ENCODE assay signal across 24 cellular contexts in genomic region chr9:135669616-135670285, GRCh38. TPM values are rescaled to one million over a fixed set of nuclear protein-coding genes. Genes with fewer than 3 reads are reported as not detected.
DNase-seq lines count a peak whose midpoint lies in the region; ATAC-seq, FAIRE-seq and TF ChIP-seq lines count a peak whose summit lies in the region.
"Had no signal": no experiment of that assay in that cellular context is flagged by ENCODE, and none has a peak within 500 bp of the region (broad histone marks: within the 10 kb centered on the region; RNA-seq: fewer than 3 reads in every experiment).

No MANE protein-coding gene starts in this region.

- POLR2A ChIA-PET in HepG2 (lab: Yijun Ruan, JAX): no interaction called here

- H3K27me3 ChIP-seq in right lobe of liver (no peaks in the 10 kb centered on the region), HepG2 (ENCODE audit: control insufficient read depth in 1 of 2, insufficient read depth in 2 of 2, low read length in 2 of 2) (peaks cover 6 to 39% of the 10 kb centered on the region in 2 experiments; a peak in 4 of 5 replicates), RWPE2 (ENCODE audit: insufficient read depth, poor library complexity, severe bottlenecking) (peaks cover 5% of the 10 kb centered on the region)
- H3K27me3 ChIP-seq: BLaER1 had no signal

- TF ChIP-seq CTCF in right lobe of liver (IDR thresholded peaks at IDR 0.05): no peak
- no peak for TF ChIP-seq CTCF in HepG2 (CRISPR knock-in tag; IDR thresholded peaks at IDR 0.05)
- TF ChIP-seq CTCF in RWPE2 (IDR thresholded peaks at IDR 0.05; ENCODE audit: poor library complexity, severe bottlenecking): no peak

- H3K79me2 ChIP-seq in HepG2 (ENCODE audit: insufficient read depth, low read length): no peaks in the 10 kb centered on the region

- in situ Hi-C loops in HepG2 (cut with HindIII; ENCODE audit: extremely low pct_ligation_motif_present, low pct_unique_long_range_greater_than_20kb): no loop called here

- CTCF ChIA-PET in HepG2 (lab: Yijun Ruan, JAX; ENCODE audit: low intra/inter-chr PET ratio, low total read pairs): no interaction called here

- no peak for TF ChIP-seq RAD21 in HepG2 (CRISPR knock-in tag; IDR thresholded peaks at IDR 0.05)

- H3K9ac ChIP-seq in HepG2 (ENCODE audit: insufficient read depth, low read depth, low read length): no peak overlapping the region
- H3K9ac ChIP-seq: BLaER1 had no signal

- DNase-seq in right lobe of liver (peak in 2 of 3 donors; percentile 34 to 39), HepG2 (ENCODE audit: low spot score) (no peak), RWPE2 (ENCODE audit: low spot score) (peak; percentile 34), posterior vena cava (ENCODE audit: low spot score) (peak; percentile 66), HT-29 (ENCODE audit: low spot score) (no peak), D341Med (ENCODE audit: low spot score) (no peak)
- DNase-seq: CD4-positive, alpha-beta memory T cell; DND-41; MG63; NCI-H1417; NCI-H1694 treated with DMSO at 0.1 percent for 48 hours; NCI-H2081 treated with DMSO at 0.1 percent for 48 hours; NCI-H2171 treated with DMSO at 0.1 percent for 48 hours; NCI-H524 treated with DMSO at 0.1 percent for 48 hours; NCI-H82; SJCRH30 had no signal

- H3K4me1 ChIP-seq in right lobe of liver: no peaks in the 10 kb centered on the region
- H3K4me1 ChIP-seq in HepG2 (ENCODE audit: insufficient read depth, low read length): no peaks in the 10 kb centered on the region
- no peaks in the 10 kb centered on the region for H3K4me1 ChIP-seq in RWPE2 (ENCODE audit: insufficient read depth, poor library complexity, severe bottlenecking)
- H3K4me1 ChIP-seq: Caco-2, SJCRH30 had no signal

- FAIRE-seq in HepG2 (lab: Jason Lieb, UNC): no peak
- FAIRE-seq: GM12878, K562 had no signal

- 0 out of 2 replicates have a peak, but pooled peaks cover 2% of the 10 kb centered on the region for H4K20me1 ChIP-seq in HepG2 (ENCODE audit: insufficient read depth, low read length)
- H4K20me1 ChIP-seq: BLaER1 had no signal

- H3K9me3 ChIP-seq in right lobe of liver: no peaks in the 10 kb centered on the region
- no peaks in the 10 kb centered on the region for H3K9me3 ChIP-seq in HepG2 (ENCODE audit: low read length)
- H3K9me3 ChIP-seq in RWPE2 (ENCODE audit: severe bottlenecking): no peaks in the 10 kb centered on the region
- H3K9me3 ChIP-seq: Caco-2, MG63, SJCRH30 had no signal

- H3K4me2 ChIP-seq in HepG2 (ENCODE audit: low read depth, low read length): no peak overlapping the region
- H3K4me2 ChIP-seq: BLaER1 had no signal

- no CpG with 5 or more reads among the region's 9 CpGs for WGBS in right lobe of liver (ENCODE audit: insufficient coverage, low coverage, low lambda C conversion rate, missing lambda C conversion rate)
- no CpG with 5 or more reads among the region's 9 CpGs for WGBS in HepG2 (ENCODE audit: low lambda C conversion rate)

- ATAC-seq in right lobe of liver: no peak
- no peak for ATAC-seq in HepG2
- ATAC-seq in RWPE2 (ENCODE audit: low read depth): no peak
- ATAC-seq in HG02840 (IDR thresholded peaks at IDR 0.05; ENCODE audit: low FRiP score, unreplicated experiment): no peak
- ATAC-seq: GM12878, K562, Panc1 had no signal

- intact Hi-C loops in right lobe of liver (cut with DNase I) (no loop called here), HepG2 (cut with micrococcal nuclease; ENCODE audit: unreplicated experiment) (no loop called here), posterior vena cava (cut with DNase I) (no loop called here)

- no peak overlapping the region for H3K4me3 ChIP-seq in right lobe of liver
- no peak overlapping the region for H3K4me3 ChIP-seq in HepG2 (replicated peaks in 1 of 3; ENCODE audit: insufficient read depth in 1 of 3, low read depth in 2 of 3, low read length in 3 of 3)
- no peak overlapping the region for H3K4me3 ChIP-seq in RWPE2 (ENCODE audit: severe bottlenecking)
- H3K4me3 ChIP-seq: BLaER1, GM12878, K562, MG63, SJCRH30 had no signal

- H2AFZ ChIP-seq in HepG2 (ENCODE audit: low read length): no peak overlapping the region

- no peak for TF ChIP-seq EP300 in HepG2 (IDR thresholded peaks at IDR 0.05; ENCODE audit: low read depth in 2 of 2, low read length in 2 of 2)
- TF ChIP-seq EP300 in HepG2 (CRISPR knock-in tag; IDR thresholded peaks at IDR 0.05; ENCODE audit: borderline replicate concordance): no peak

- no peaks in the 10 kb centered on the region for H3K36me3 ChIP-seq in right lobe of liver
- no peaks in the 10 kb centered on the region for H3K36me3 ChIP-seq in HepG2 (replicated peaks in 1 of 2; ENCODE audit: control insufficient read depth in 1 of 2, insufficient read depth in 2 of 2, low read length in 2 of 2)
- no peaks in the 10 kb centered on the region for H3K36me3 ChIP-seq in RWPE2 (ENCODE audit: low read depth)
- H3K36me3 ChIP-seq: BLaER1, MG63, SJCRH30 had no signal

- TF ChIP-seq POLR2A in right lobe of liver (IDR thresholded peaks at IDR 0.05) (no peak), HepG2 (IDR thresholded peaks at IDR 0.05; ENCODE audit: insufficient read depth in 1 of 2, low read depth in 2 of 2, low read length in 2 of 2) (no peak)

- BruUV-seq in HepG2 (replicated peaks; lab: Mats Ljungman, UMichigan): no TSS peak

- no peak overlapping the region for H3K27ac ChIP-seq in right lobe of liver
- no peak overlapping the region for H3K27ac ChIP-seq in HepG2 (ENCODE audit: extremely low read length, insufficient read depth, low read length)
- no peak overlapping the region for H3K27ac ChIP-seq in RWPE2 (ENCODE audit: poor library complexity, severe bottlenecking)
- H3K27ac ChIP-seq: BLaER1, SJCRH30 had no signal

RNA-seq across cellular contexts. Expression of gene LCN9, which starts 6.6 kb away (rescaled TPM):
- total RNA-seq in right lobe of liver: not detected
- not detected in 2 replicates for total RNA-seq in HepG2 (2016; rRNA removed; fragmentation: Illumina TruSeq; extraction: Trizol)
- not detected in 2 replicates for total RNA-seq in HepG2 (2016; cell fraction: cytosol; rRNA removed; fragmentation: Illumina TruSeq; extraction: Trizol; ENCODE audit: low read depth)
- not detected in 2 replicates for total RNA-seq in HepG2 (2016; cell fraction: insoluble cytoplasmic fraction; rRNA removed; fragmentation: Illumina TruSeq; extraction: Trizol)
- total RNA-seq in HepG2 (2016; cell fraction: membrane; rRNA removed; fragmentation: Illumina TruSeq; extraction: Trizol): not detected in 2 replicates
- total RNA-seq in HepG2 (2016; cell fraction: nucleus; rRNA removed; fragmentation: Illumina TruSeq; extraction: Trizol): not detected in 2 replicates
- polyA plus RNA-seq in HepG2 (2011; rRNA removed): not detected in 2 replicates
- not detected in 2 replicates for polyA plus RNA-seq in HepG2 (2011; cell fraction: cytosol; rRNA removed)
- polyA plus RNA-seq in HepG2 (2011; cell fraction: nucleus; rRNA removed): not detected in 2 replicates
- polyA plus RNA-seq in HepG2 (2012): not detected in 2 replicates
- polyA plus RNA-seq in HepG2 (2016; cell fraction: cytosol; fragmentation: Illumina TruSeq; extraction: Trizol; ENCODE audit: low read depth): not detected in 2 replicates
- polyA plus RNA-seq in HepG2 (2016; cell fraction: insoluble cytoplasmic fraction; fragmentation: Illumina TruSeq; extraction: Trizol; ENCODE audit: low read depth): not detected in 2 replicates
- polyA plus RNA-seq in HepG2 (2016; cell fraction: membrane; fragmentation: Illumina TruSeq; extraction: Trizol; ENCODE audit: low read depth): not detected in 2 replicates
- not detected in 2 replicates for polyA plus RNA-seq in HepG2 (2016; cell fraction: nucleus; fragmentation: Illumina TruSeq; extraction: Trizol; ENCODE audit: insufficient read depth, low read depth)
- polyA minus RNA-seq in HepG2 (2011; rRNA and poly(A)+ RNA removed; ENCODE audit: low replicate concordance): not detected in 2 replicates
- polyA minus RNA-seq in HepG2 (2011; cell fraction: cytosol; rRNA and poly(A)+ RNA removed): not detected in 2 replicates
- polyA minus RNA-seq in HepG2 (2011; cell fraction: nucleus; rRNA and poly(A)+ RNA removed): not detected in 2 replicates
- total RNA-seq in posterior vena cava: not detected
- not detected in 2 replicates for total RNA-seq in HT-29 (2014; rRNA removed; shearing (Covaris generic))
- total RNA-seq: Caco-2; CD4-positive, alpha-beta memory T cell; GM12878; H4; K562; LHCN-M2; SJCRH30 had no signal
- polyA plus RNA-seq: CD4-positive, alpha-beta memory T cell; GM12878; K562 had no signal

RNA-seq across cellular contexts. Expression of gene SOHLH1, which starts 29.5 kb away (rescaled TPM):
- not detected for total RNA-seq in right lobe of liver
- total RNA-seq in HepG2 (2016; rRNA removed; fragmentation: Illumina TruSeq; extraction: Trizol): 0.15 and 0.32 TPM in 2 replicates
- not detected in 2 replicates for total RNA-seq in HepG2 (2016; cell fraction: cytosol; rRNA removed; fragmentation: Illumina TruSeq; extraction: Trizol; ENCODE audit: low read depth)
- 0.15 and 0.34 TPM in 2 replicates for total RNA-seq in HepG2 (2016; cell fraction: insoluble cytoplasmic fraction; rRNA removed; fragmentation: Illumina TruSeq; extraction: Trizol)
- 0.12 and 0.14 TPM in 2 replicates for total RNA-seq in HepG2 (2016; cell fraction: membrane; rRNA removed; fragmentation: Illumina TruSeq; extraction: Trizol)
- total RNA-seq in HepG2 (2016; cell fraction: nucleus; rRNA removed; fragmentation: Illumina TruSeq; extraction: Trizol): not detected in 2 replicates
- 0.15 and 0.21 TPM in 2 replicates for polyA plus RNA-seq in HepG2 (2011; rRNA removed)
- 0.28 and 0.38 TPM in 2 replicates for polyA plus RNA-seq in HepG2 (2011; cell fraction: cytosol; rRNA removed)
- polyA plus RNA-seq in HepG2 (2011; cell fraction: nucleus; rRNA removed): 0.32 and 0.85 TPM in 2 replicates
- 0.19 TPM in 2 replicates for polyA plus RNA-seq in HepG2 (2012)
- polyA plus RNA-seq in HepG2 (2016; cell fraction: cytosol; fragmentation: Illumina TruSeq; extraction: Trizol; ENCODE audit: low read depth): not detected in 2 replicates
- 0.16 and 0.28 TPM in 2 replicates for polyA plus RNA-seq in HepG2 (2016; cell fraction: insoluble cytoplasmic fraction; fragmentation: Illumina TruSeq; extraction: Trizol; ENCODE audit: low read depth)
- not detected in 2 replicates for polyA plus RNA-seq in HepG2 (2016; cell fraction: membrane; fragmentation: Illumina TruSeq; extraction: Trizol; ENCODE audit: low read depth)
- 0.33 and 0.70 TPM in 2 replicates for polyA plus RNA-seq in HepG2 (2016; cell fraction: nucleus; fragmentation: Illumina TruSeq; extraction: Trizol; ENCODE audit: insufficient read depth, low read depth)
- 0.30 TPM in 1 of 2 replicates, not detected in the other for polyA minus RNA-seq in HepG2 (2011; rRNA and poly(A)+ RNA removed; ENCODE audit: low replicate concordance)
- polyA minus RNA-seq in HepG2 (2011; cell fraction: cytosol; rRNA and poly(A)+ RNA removed): not detected in 2 replicates
- not detected in 2 replicates for polyA minus RNA-seq in HepG2 (2011; cell fraction: nucleus; rRNA and poly(A)+ RNA removed)
- not detected for total RNA-seq in posterior vena cava
- not detected in 2 replicates for total RNA-seq in HT-29 (2014; rRNA removed; shearing (Covaris generic))
- total RNA-seq: CD4-positive, alpha-beta memory T cell; GM12878; H4; LHCN-M2 had no signal
- polyA plus RNA-seq: CD4-positive, alpha-beta memory T cell; GM12878 had no signal

RNA-seq across cellular contexts. Expression of gene GLT6D1, which starts 30.4 kb away (rescaled TPM):
- total RNA-seq in right lobe of liver (not detected), HepG2 (2016; rRNA removed; fragmentation: Illumina TruSeq; extraction: Trizol) (not detected in 2 replicates), posterior vena cava (not detected)
- total RNA-seq in HepG2 (2016; cell fraction: cytosol; rRNA removed; fragmentation: Illumina TruSeq; extraction: Trizol; ENCODE audit: low read depth): not detected in 2 replicates
- total RNA-seq in HepG2 (2016; cell fraction: insoluble cytoplasmic fraction; rRNA removed; fragmentation: Illumina TruSeq; extraction: Trizol): not detected in 2 replicates
- not detected in 2 replicates for total RNA-seq in HepG2 (2016; cell fraction: membrane; rRNA removed; fragmentation: Illumina TruSeq; extraction: Trizol)
- total RNA-seq in HepG2 (2016; cell fraction: nucleus; rRNA removed; fragmentation: Illumina TruSeq; extraction: Trizol): not detected in 2 replicates
- polyA plus RNA-seq in HepG2 (2011; rRNA removed): not detected in 2 replicates
- polyA plus RNA-seq in HepG2 (2011; cell fraction: cytosol; rRNA removed): not detected in 2 replicates
- not detected in 2 replicates for polyA plus RNA-seq in HepG2 (2011; cell fraction: nucleus; rRNA removed)
- polyA plus RNA-seq in HepG2 (2012): not detected in 2 replicates
- polyA plus RNA-seq in HepG2 (2016; cell fraction: cytosol; fragmentation: Illumina TruSeq; extraction: Trizol; ENCODE audit: low read depth): not detected in 2 replicates
- not detected in 2 replicates for polyA plus RNA-seq in HepG2 (2016; cell fraction: insoluble cytoplasmic fraction; fragmentation: Illumina TruSeq; extraction: Trizol; ENCODE audit: low read depth)
- polyA plus RNA-seq in HepG2 (2016; cell fraction: membrane; fragmentation: Illumina TruSeq; extraction: Trizol; ENCODE audit: low read depth): not detected in 2 replicates
- polyA plus RNA-seq in HepG2 (2016; cell fraction: nucleus; fragmentation: Illumina TruSeq; extraction: Trizol; ENCODE audit: insufficient read depth, low read depth): not detected in 2 replicates
- polyA minus RNA-seq in HepG2 (2011; rRNA and poly(A)+ RNA removed; ENCODE audit: low replicate concordance): not detected in 2 replicates
- polyA minus RNA-seq in HepG2 (2011; cell fraction: cytosol; rRNA and poly(A)+ RNA removed): not detected in 2 replicates
- polyA minus RNA-seq in HepG2 (2011; cell fraction: nucleus; rRNA and poly(A)+ RNA removed): not detected in 2 replicates
- total RNA-seq in HT-29 (2014; rRNA removed; shearing (Covaris generic)): not detected in 2 replicates
- total RNA-seq: Caco-2; CD4-positive, alpha-beta memory T cell; GM12878; H4; K562; LHCN-M2; SJCRH30 had no signal
- polyA plus RNA-seq: CD4-positive, alpha-beta memory T cell; GM12878; K562 had no signal

RNA-seq across cellular contexts. Expression of gene KCNT1, which starts 32.2 kb away (rescaled TPM):
- total RNA-seq in right lobe of liver (not detected), HepG2 (2016; rRNA removed; fragmentation: Illumina TruSeq; extraction: Trizol) (not detected in 2 replicates), posterior vena cava (under 1 TPM; 0.28 to 0.38 TPM)
- not detected in 2 replicates for total RNA-seq in HepG2 (2016; cell fraction: cytosol; rRNA removed; fragmentation: Illumina TruSeq; extraction: Trizol; ENCODE audit: low read depth)
- not detected in 2 replicates for total RNA-seq in HepG2 (2016; cell fraction: insoluble cytoplasmic fraction; rRNA removed; fragmentation: Illumina TruSeq; extraction: Trizol)
- total RNA-seq in HepG2 (2016; cell fraction: membrane; rRNA removed; fragmentation: Illumina TruSeq; extraction: Trizol): not detected in 2 replicates
- not detected in 2 replicates for total RNA-seq in HepG2 (2016; cell fraction: nucleus; rRNA removed; fragmentation: Illumina TruSeq; extraction: Trizol)
- not detected in 2 replicates for polyA plus RNA-seq in HepG2 (2011; rRNA removed)
- not detected in 2 replicates for polyA plus RNA-seq in HepG2 (2011; cell fraction: cytosol; rRNA removed)
- not detected in 2 replicates for polyA plus RNA-seq in HepG2 (2011; cell fraction: nucleus; rRNA removed)
- 0.04 and 0.12 TPM in 2 replicates for polyA plus RNA-seq in HepG2 (2012)
- not detected in 2 replicates for polyA plus RNA-seq in HepG2 (2016; cell fraction: cytosol; fragmentation: Illumina TruSeq; extraction: Trizol; ENCODE audit: low read depth)
- not detected in 2 replicates for polyA plus RNA-seq in HepG2 (2016; cell fraction: insoluble cytoplasmic fraction; fragmentation: Illumina TruSeq; extraction: Trizol; ENCODE audit: low read depth)
- polyA plus RNA-seq in HepG2 (2016; cell fraction: membrane; fragmentation: Illumina TruSeq; extraction: Trizol; ENCODE audit: low read depth): not detected in 2 replicates
- not detected in 2 replicates for polyA plus RNA-seq in HepG2 (2016; cell fraction: nucleus; fragmentation: Illumina TruSeq; extraction: Trizol; ENCODE audit: insufficient read depth, low read depth)
- polyA minus RNA-seq in HepG2 (2011; rRNA and poly(A)+ RNA removed; ENCODE audit: low replicate concordance): not detected in 2 replicates
- polyA minus RNA-seq in HepG2 (2011; cell fraction: cytosol; rRNA and poly(A)+ RNA removed): not detected in 2 replicates
- polyA minus RNA-seq in HepG2 (2011; cell fraction: nucleus; rRNA and poly(A)+ RNA removed): not detected in 2 replicates
- total RNA-seq in HT-29 (2014; rRNA removed; shearing (Covaris generic)): not detected in 2 replicates
- total RNA-seq: GM12878, H4, LHCN-M2 had no signal
- polyA plus RNA-seq: GM12878, K562 had no signal

Comparison
In these comparisons a context has a peak if more than half of its experiments do, and no peak if none do; other contexts are left out.
1. DNase-seq: peak in right lobe of liver (2 of 3), RWPE2 (single experiment) and posterior vena cava (single experiment); none in HepG2 (single experiment), HT-29 (single experiment) and D341Med (single experiment).